Comparison of ENCODE assay signal across 1 cellular context in the genomic region with DNA sequence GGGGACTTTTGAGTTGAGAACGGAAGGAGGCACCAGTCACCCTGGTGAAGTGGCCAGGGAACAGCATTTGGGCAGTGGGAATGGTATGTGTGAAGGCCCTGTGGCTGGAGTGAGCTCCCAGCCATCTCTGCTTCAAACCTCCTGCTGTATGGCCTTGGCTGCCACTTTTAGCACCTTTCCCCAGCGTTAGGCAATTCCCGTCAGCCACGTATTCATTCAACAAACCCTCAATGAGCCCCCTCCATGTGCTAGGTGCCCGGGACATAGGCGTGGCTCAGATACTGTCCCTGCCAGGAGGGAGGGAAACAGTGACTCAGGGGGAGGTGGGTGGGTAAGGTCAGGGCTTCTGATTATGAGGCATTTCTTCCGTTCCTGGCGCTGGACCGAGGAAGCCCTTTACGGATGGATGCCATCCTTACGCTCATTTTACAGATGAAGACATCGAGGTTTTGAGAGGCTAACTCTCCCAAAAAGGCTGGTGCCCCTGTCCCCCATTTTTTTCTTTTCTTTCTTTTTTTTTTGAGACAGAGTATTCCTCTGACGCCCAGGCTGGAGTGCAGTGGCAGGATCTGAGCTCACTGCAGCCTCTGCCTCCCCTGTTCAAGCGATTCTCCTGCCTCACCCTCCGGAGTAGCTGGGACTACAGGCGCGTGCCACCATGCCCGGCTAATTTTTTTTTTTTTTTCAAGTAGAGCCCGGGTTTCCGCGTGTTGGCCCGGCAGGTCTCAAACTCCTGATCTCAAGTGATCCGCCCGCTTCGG.
TF ChIP-seq lines count a peak whose summit lies in the region.

No MANE protein-coding gene starts in this region.

TF ChIP-seq in GM12878, 131 proteins besides CTCF, POLR2A, EP300 and RAD21 (continued from another document):
- TF ChIP-seq, protein P1, sequence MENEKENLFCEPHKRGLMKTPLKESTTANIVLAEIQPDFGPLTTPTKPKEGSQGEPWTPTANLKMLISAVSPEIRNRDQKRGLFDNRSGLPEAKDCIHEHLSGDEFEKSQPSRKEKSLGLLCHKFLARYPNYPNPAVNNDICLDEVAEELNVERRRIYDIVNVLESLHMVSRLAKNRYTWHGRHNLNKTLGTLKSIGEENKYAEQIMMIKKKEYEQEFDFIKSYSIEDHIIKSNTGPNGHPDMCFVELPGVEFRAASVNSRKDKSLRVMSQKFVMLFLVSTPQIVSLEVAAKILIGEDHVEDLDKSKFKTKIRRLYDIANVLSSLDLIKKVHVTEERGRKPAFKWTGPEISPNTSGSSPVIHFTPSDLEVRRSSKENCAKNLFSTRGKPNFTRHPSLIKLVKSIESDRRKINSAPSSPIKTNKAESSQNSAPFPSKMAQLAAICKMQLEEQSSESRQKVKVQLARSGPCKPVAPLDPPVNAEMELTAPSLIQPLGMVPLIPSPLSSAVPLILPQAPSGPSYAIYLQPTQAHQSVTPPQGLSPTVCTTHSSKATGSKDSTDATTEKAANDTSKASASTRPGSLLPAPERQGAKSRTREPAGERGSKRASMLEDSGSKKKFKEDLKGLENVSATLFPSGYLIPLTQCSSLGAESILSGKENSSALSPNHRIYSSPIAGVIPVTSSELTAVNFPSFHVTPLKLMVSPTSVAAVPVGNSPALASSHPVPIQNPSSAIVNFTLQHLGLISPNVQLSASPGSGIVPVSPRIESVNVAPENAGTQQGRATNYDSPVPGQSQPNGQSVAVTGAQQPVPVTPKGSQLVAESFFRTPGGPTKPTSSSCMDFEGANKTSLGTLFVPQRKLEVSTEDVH (IDR thresholded peaks at IDR 0.05; ENCODE audit: low read depth, partially characterized antibody), result no peak
- TF ChIP-seq TAF1 (IDR thresholded peaks at IDR 0.05; ENCODE audit: borderline replicate concordance, low read depth, low read length) (no peak), TARDBP (IDR thresholded peaks at IDR 0.05; ENCODE audit: borderline replicate concordance) (no peak), FOS (IDR thresholded peaks at IDR 0.05; ENCODE audit: borderline replicate concordance, extremely low read depth, insufficient read length) (no peak), STAT1 (conservative IDR thresholded peaks at IDR 0.05) (no peak), POU2F2 (IDR thresholded peaks at IDR 0.05; ENCODE audit: borderline replicate concordance, low read depth, low read length) (no peak), RB1 (IDR thresholded peaks at IDR 0.05; ENCODE audit: borderline replicate concordance) (no peak)
- TF ChIP-seq, protein P2, sequence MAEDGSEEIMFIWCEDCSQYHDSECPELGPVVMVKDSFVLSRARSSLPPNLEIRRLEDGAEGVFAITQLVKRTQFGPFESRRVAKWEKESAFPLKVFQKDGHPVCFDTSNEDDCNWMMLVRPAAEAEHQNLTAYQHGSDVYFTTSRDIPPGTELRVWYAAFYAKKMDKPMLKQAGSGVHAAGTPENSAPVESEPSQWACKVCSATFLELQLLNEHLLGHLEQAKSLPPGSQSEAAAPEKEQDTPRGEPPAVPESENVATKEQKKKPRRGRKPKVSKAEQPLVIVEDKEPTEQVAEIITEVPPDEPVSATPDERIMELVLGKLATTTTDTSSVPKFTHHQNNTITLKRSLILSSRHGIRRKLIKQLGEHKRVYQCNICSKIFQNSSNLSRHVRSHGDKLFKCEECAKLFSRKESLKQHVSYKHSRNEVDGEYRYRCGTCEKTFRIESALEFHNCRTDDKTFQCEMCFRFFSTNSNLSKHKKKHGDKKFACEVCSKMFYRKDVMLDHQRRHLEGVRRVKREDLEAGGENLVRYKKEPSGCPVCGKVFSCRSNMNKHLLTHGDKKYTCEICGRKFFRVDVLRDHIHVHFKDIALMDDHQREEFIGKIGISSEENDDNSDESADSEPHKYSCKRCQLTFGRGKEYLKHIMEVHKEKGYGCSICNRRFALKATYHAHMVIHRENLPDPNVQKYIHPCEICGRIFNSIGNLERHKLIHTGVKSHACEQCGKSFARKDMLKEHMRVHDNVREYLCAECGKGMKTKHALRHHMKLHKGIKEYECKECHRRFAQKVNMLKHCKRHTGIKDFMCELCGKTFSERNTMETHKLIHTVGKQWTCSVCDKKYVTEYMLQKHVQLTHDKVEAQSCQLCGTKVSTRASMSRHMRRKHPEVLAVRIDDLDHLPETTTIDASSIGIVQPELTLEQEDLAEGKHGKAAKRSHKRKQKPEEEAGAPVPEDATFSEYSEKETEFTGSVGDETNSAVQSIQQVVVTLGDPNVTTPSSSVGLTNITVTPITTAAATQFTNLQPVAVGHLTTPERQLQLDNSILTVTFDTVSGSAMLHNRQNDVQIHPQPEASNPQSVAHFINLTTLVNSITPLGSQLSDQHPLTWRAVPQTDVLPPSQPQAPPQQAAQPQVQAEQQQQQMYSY (CRISPR knock-in tag; IDR thresholded peaks at IDR 0.05), result no peak
- TF ChIP-seq, protein P3, sequence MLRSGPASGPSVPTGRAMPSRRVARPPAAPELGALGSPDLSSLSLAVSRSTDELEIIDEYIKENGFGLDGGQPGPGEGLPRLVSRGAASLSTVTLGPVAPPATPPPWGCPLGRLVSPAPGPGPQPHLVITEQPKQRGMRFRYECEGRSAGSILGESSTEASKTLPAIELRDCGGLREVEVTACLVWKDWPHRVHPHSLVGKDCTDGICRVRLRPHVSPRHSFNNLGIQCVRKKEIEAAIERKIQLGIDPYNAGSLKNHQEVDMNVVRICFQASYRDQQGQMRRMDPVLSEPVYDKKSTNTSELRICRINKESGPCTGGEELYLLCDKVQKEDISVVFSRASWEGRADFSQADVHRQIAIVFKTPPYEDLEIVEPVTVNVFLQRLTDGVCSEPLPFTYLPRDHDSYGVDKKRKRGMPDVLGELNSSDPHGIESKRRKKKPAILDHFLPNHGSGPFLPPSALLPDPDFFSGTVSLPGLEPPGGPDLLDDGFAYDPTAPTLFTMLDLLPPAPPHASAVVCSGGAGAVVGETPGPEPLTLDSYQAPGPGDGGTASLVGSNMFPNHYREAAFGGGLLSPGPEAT (IDR thresholded peaks at IDR 0.05; ENCODE audit: low read depth), result no peak
TF ChIP-seq in GM12878: peak in this region for 0.
